19 cellular contexts compared by ENCODE assay signal in the genomic region with DNA sequence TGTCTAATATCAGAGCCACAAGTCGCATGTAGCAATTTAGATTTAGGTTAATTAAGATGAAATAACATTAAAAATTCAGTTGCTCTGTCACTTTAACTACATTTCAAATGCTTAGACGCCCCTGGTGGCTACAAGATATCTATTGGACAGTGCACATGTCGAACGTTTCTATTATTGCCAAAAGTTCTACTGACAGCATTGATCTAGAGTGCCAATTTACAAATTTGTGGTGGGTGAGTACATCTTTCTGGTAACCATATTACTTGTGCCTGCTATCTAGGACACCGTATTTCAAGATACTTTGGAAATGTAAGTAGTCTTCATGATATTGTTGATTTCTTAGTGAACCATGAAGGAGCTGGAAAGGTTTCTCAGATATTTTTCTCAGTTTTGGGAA. TPM values are rescaled to one million over a fixed set of nuclear protein-coding genes. Genes with fewer than 3 reads are reported as not detected.
DNase-seq lines count a peak whose midpoint lies in the region; ATAC-seq and TF ChIP-seq lines count a peak whose summit lies in the region.
"Had no signal": no experiment of that assay in that cellular context is flagged by ENCODE, and none has a peak within 500 bp of the region (broad histone marks: within the 10 kb centered on the region; RNA-seq: fewer than 3 reads in every experiment).

No MANE protein-coding gene starts in this region.

- H3K9me3 Mint-ChIP-seq in activated T-cell treated with anti-CD3 and anti-CD28 coated beads, Interleukin-2, amount 50 U/mL, for 24 hours: no peaks in the 10 kb centered on the region
- no peaks in the 10 kb centered on the region for H3K9me3 Mint-ChIP-seq in CD4-positive, alpha-beta T cell
- H3K9me3 Mint-ChIP-seq in activated T-helper 17 cell treated with anti-CD3 and anti-CD28 coated beads, Interleukin-2, amount 50 U/mL, for 72 hours: no peaks in the 10 kb centered on the region
- no peaks in the 10 kb centered on the region for H3K9me3 Mint-ChIP-seq in immature natural killer cell
- H3K9me3 Mint-ChIP-seq: IgD-negative memory B cell had no signal

- peak overlapping the region; percentile 0 for H3K4me3 Mint-ChIP-seq in activated T-cell treated with anti-CD3 and anti-CD28 coated beads, Interleukin-2, amount 50 U/mL, for 24 hours
- no peak overlapping the region for H3K4me3 Mint-ChIP-seq in CD4-positive, alpha-beta T cell
- H3K4me3 Mint-ChIP-seq in activated T-helper 17 cell treated with anti-CD3 and anti-CD28 coated beads, Interleukin-2, amount 50 U/mL, for 72 hours: peak overlapping the region; percentile 17
- H3K4me3 Mint-ChIP-seq in immature natural killer cell: peak overlapping the region in 3 of 5 donors; percentile 0 to 39 (median 26)
- H3K4me3 Mint-ChIP-seq: IgD-negative memory B cell had no signal

- H3K27me3 Mint-ChIP-seq in activated T-cell treated with anti-CD3 and anti-CD28 coated beads, Interleukin-2, amount 50 U/mL, for 24 hours: no peaks in the 10 kb centered on the region
- H3K27me3 Mint-ChIP-seq in CD4-positive, alpha-beta T cell: no peaks in the 10 kb centered on the region
- H3K27me3 Mint-ChIP-seq in activated T-helper 17 cell treated with anti-CD3 and anti-CD28 coated beads, Interleukin-2, amount 50 U/mL, for 72 hours: no peaks in the 10 kb centered on the region
- H3K27me3 Mint-ChIP-seq in immature natural killer cell (ENCODE audit: low read depth in 3 of 3): no peaks in the 10 kb centered on the region
- H3K27me3 Mint-ChIP-seq: IgD-negative memory B cell had no signal

- H3K36me3 ChIP-seq in testis (ENCODE audit: low read depth, missing control alignments): no peaks in the 10 kb centered on the region

- TF ChIP-seq CTCF in CD4-positive, alpha-beta T cell (IDR thresholded peaks at IDR 0.05): no peak
- no peak for TF ChIP-seq CTCF in testis (IDR thresholded peaks at IDR 0.05)

- H3K9me3 ChIP-seq in CD4-positive, alpha-beta T cell (ENCODE audit: control insufficient read depth, low read length): no peaks in the 10 kb centered on the region
- no peaks in the 10 kb centered on the region for H3K9me3 ChIP-seq in testis

- no peak for ATAC-seq in CD4-positive, alpha-beta T cell (ENCODE audit: poor library complexity)
- ATAC-seq in activated T-helper 17 cell treated with anti-CD3 and anti-CD28 coated beads, Interleukin-2, amount 50 U/mL, for 72 hours (replicated peaks): peak; percentile 39

- POLR2A ChIA-PET in CD4-positive, alpha-beta T cell (lab: Charles Lee): no interaction called here

- no peaks in the 10 kb centered on the region for H3K4me1 ChIP-seq in testis

- intact Hi-C loops in CD4-positive, alpha-beta T cell (cut with DNase I, micrococcal nuclease): no loop called here
- intact Hi-C loops in testis (cut with DNase I; ENCODE audit: low total_unique reads): no loop called here

- no peak overlapping the region for H3K27ac ChIP-seq in CD4-positive, alpha-beta T cell (ENCODE audit: low read depth, low read length)
- no peak overlapping the region for H3K27ac ChIP-seq in testis

- peaks cover 62% of the 10 kb centered on the region for H3K36me3 Mint-ChIP-seq in activated T-cell treated with anti-CD3 and anti-CD28 coated beads, Interleukin-2, amount 50 U/mL, for 24 hours (ENCODE audit: low read depth)
- peaks cover 58% of the 10 kb centered on the region for H3K36me3 Mint-ChIP-seq in CD4-positive, alpha-beta T cell (ENCODE audit: low read depth)
- H3K36me3 Mint-ChIP-seq in activated T-helper 17 cell treated with anti-CD3 and anti-CD28 coated beads, Interleukin-2, amount 50 U/mL, for 72 hours (ENCODE audit: low read depth): peaks cover 82% of the 10 kb centered on the region
- H3K36me3 Mint-ChIP-seq in immature natural killer cell: peaks cover 4 to 10% (median 4%) of the 10 kb centered on the region in 3 donors

- H3K27me3 ChIP-seq in CD4-positive, alpha-beta T cell (ENCODE audit: control insufficient read depth, insufficient read depth, low read length): no peaks in the 10 kb centered on the region
- H3K27me3 ChIP-seq in testis: no peaks in the 10 kb centered on the region

- CTCF ChIA-PET in CD4-positive, alpha-beta T cell (lab: Charles Lee): no interaction called here

- DNase-seq in activated T-cell treated with anti-CD3 and anti-CD28 coated beads, Interleukin-2, amount 50 U/mL, for 24 hours: no peak
- DNase-seq in activated T-cell treated with anti-CD3 and anti-CD28 coated beads for 4 hours (no peak), immature natural killer cell (no peak), testis (no peak), UCSD-AML1 (lab: John Stamatoyannopoulos, UW; ENCODE audit: unreplicated experiment) (no peak)
- no peak for DNase-seq in CD4-positive, alpha-beta T cell
- no peak for DNase-seq in stimulated activated CD4-positive, alpha-beta T cell treated with anti-CD3 and anti-CD28 coated beads, Interleukin-2, amount 100 ng/mL, for 24 hours
- DNase-seq: AML-193, C1 segment of cervical spinal cord, EL, GF-D8, Karpas-422, NCI-H1694 treated with DMSO at 0.1 percent for 48 hours, NCI-H2081 treated with DMSO at 0.1 percent for 48 hours, NCI-H2171 treated with DMSO at 0.1 percent for 48 hours, NCI-H524 treated with DMSO at 0.1 percent for 48 hours, OCI-M1 had no signal

- peaks cover 70% of the 10 kb centered on the region for H3K4me1 Mint-ChIP-seq in activated T-cell treated with anti-CD3 and anti-CD28 coated beads, Interleukin-2, amount 50 U/mL, for 24 hours (ENCODE audit: low read depth)
- H3K4me1 Mint-ChIP-seq in CD4-positive, alpha-beta T cell (ENCODE audit: low read depth): peaks cover 72% of the 10 kb centered on the region
- peaks cover 11% of the 10 kb centered on the region for H3K4me1 Mint-ChIP-seq in activated T-helper 17 cell treated with anti-CD3 and anti-CD28 coated beads, Interleukin-2, amount 50 U/mL, for 72 hours
- H3K4me1 Mint-ChIP-seq in immature natural killer cell: peaks cover 31 to 85% of the 10 kb centered on the region in 2 donors

- WGBS in testis, 2 donors: 77 to 80% methylated on average over 5 of the region's 5 CpGs

- TF ChIP-seq POLR2A in testis (IDR thresholded peaks at IDR 0.05): no peak

- peak overlapping the region; percentile 51 for H3K27ac Mint-ChIP-seq in activated T-cell treated with anti-CD3 and anti-CD28 coated beads, Interleukin-2, amount 50 U/mL, for 24 hours
- peak overlapping the region; percentile 18 for H3K27ac Mint-ChIP-seq in CD4-positive, alpha-beta T cell
- no peak overlapping the region for H3K27ac Mint-ChIP-seq in activated T-helper 17 cell treated with anti-CD3 and anti-CD28 coated beads, Interleukin-2, amount 50 U/mL, for 72 hours
- H3K27ac Mint-ChIP-seq in immature natural killer cell: peak overlapping the region in 3 of 6 donors; percentile 26 to 82 (median 78)

- H3K4me3 ChIP-seq in testis: no peak overlapping the region

RNA-seq across cellular contexts. Expression of gene PIK3C3, which starts 20.3 kb away (rescaled TPM):
- 10 to 100 TPM; 33.5 to 34.2 TPM for total RNA-seq in CD4-positive, alpha-beta T cell
- total RNA-seq in activated T-helper 17 cell treated with anti-CD3 and anti-CD28 coated beads, Interleukin-2, amount 50 U/mL, for 72 hours: 100 to 1,000 TPM in 1 of 2 donors, 10 to 100 TPM in 1; 53.7 to 106 TPM
- 10 to 100 TPM; 23.4 to 47.0 (median 28.1) TPM for polyA plus RNA-seq in immature natural killer cell
- 10 to 100 TPM; 75.1 to 94.1 TPM for total RNA-seq in testis
- polyA plus RNA-seq in testis (ENCODE audit: insufficient read depth, low read depth, low replicate concordance): 56.8 TPM
